ENCODE assay signal across 21 cellular contexts in genomic region chr18:66708631-66709030, GRCh38.
"Had no signal": no experiment of that assay in that cellular context is flagged by ENCODE, and none has a peak within 500 bp of the region (broad histone marks: within the 10 kb centered on the region; RNA-seq: fewer than 3 reads in every experiment).

No MANE protein-coding gene starts in this region.

- DNase-seq: activated CD4-positive, alpha-beta memory T cell treated with anti-CD3 and anti-CD28 coated beads, Interleukin-2, amount 10 ng/mL, durations not matched to agents 7 days and 5 days; activated CD4-positive, alpha-beta T cell treated with anti-CD3 and anti-CD28 coated beads for 36 hours; activated CD4-positive, alpha-beta T cell treated with anti-CD3 and anti-CD28 coated beads, Interleukin-2, amount 50 U/mL, for 1 hour; activated gamma-delta T cell; activated naive CD4-positive, alpha-beta T cell treated with anti-CD3 and anti-CD28 coated beads for 36 hours; activated T-cell treated with anti-CD3 and anti-CD28 coated beads for 4 hours; activated T-cell treated with anti-CD3 and anti-CD28 coated beads, Interleukin-2, amount 50 U/mL, for 48 hours; amygdala; Karpas-422; MM.1S; NCI-H1092 treated with DMSO at 0.1 percent for 48 hours; NCI-H1436; NCI-H1694 treated with DMSO at 0.1 percent for 48 hours; NCI-H2029 treated with DMSO at 0.1 percent for 48 hours; NCI-H345; NCI-H510A; PC-3; SHP77 treated with DMSO at 0.1 percent for 48 hours; T-cell; T-helper 2 cell; T1000 had no signal
